1 cellular context compared by ENCODE assay signal in genomic region chr7:73978681-73979563, GRCh38.
A peak's percentile ranks its signal among the peaks of the same experiment; 100 is the strongest.
TF ChIP-seq lines count a peak whose summit lies in the region.

No MANE protein-coding gene starts in this region.

TF ChIP-seq in HepG2, 621 proteins besides CTCF, POLR2A, EP300 and RAD21 (continued from another document and continues in another):
- TF ChIP-seq REST (IDR thresholded peaks at IDR 0.05; ENCODE audit: borderline replicate concordance in 1 of 2, low read depth in 1 of 2, low read length in 2 of 2) (no peak), ZNF563 (CRISPR knock-in tag; IDR thresholded peaks at IDR 0.05) (no peak), ZNF33A (CRISPR knock-in tag; IDR thresholded peaks at IDR 0.05; ENCODE audit: borderline replicate concordance) (no peak), SMAD3 (CRISPR knock-in tag; IDR thresholded peaks at IDR 0.05) (no peak), ETS1 (CRISPR knock-in tag; IDR thresholded peaks at IDR 0.05) (no peak), ZNF318 (CRISPR knock-in tag; IDR thresholded peaks at IDR 0.05) (no peak), ZNF570 (CRISPR knock-in tag; IDR thresholded peaks at IDR 0.05; ENCODE audit: borderline replicate concordance) (no peak), ZKSCAN8 (CRISPR knock-in tag; IDR thresholded peaks at IDR 0.05; ENCODE audit: borderline replicate concordance) (no peak), MLXIP (CRISPR knock-in tag; IDR thresholded peaks at IDR 0.05; ENCODE audit: borderline replicate concordance) (no peak), IRF2 (CRISPR knock-in tag; IDR thresholded peaks at IDR 0.05) (0 out of 2 replicates have a peak, but pooled peaks have one; percentile 23), GPN1 (CRISPR knock-in tag; IDR thresholded peaks at IDR 0.05; ENCODE audit: borderline replicate concordance) (no peak), CEBPB (IDR thresholded peaks at IDR 0.05; ENCODE audit: borderline replicate concordance, low read depth, low read length) (no peak), NCOA1 (CRISPR knock-in tag; IDR thresholded peaks at IDR 0.05) (no peak), CBFB (CRISPR knock-in tag; IDR thresholded peaks at IDR 0.05) (no peak), CHD2 (IDR thresholded peaks at IDR 0.05; ENCODE audit: low read depth, low read length) (no peak), ZKSCAN1 (IDR thresholded peaks at IDR 0.05; ENCODE audit: low read length) (no peak), ZNF883 (CRISPR knock-in tag; IDR thresholded peaks at IDR 0.05; ENCODE audit: not compliant biosample characterization) (no peak), ZSCAN5A (CRISPR knock-in tag; IDR thresholded peaks at IDR 0.05; ENCODE audit: borderline replicate concordance) (no peak), IRF1 (CRISPR knock-in tag; IDR thresholded peaks at IDR 0.05; ENCODE audit: low read depth) (no peak), PHF21A (CRISPR knock-in tag; IDR thresholded peaks at IDR 0.05) (peak; percentile 51; the same call in 1 of the 2 replicates), CBX5 (CRISPR knock-in tag; IDR thresholded peaks at IDR 0.05; ENCODE audit: borderline replicate concordance) (0 out of 2 replicates have a peak, but pooled peaks have one; percentile 68), NFYB (CRISPR knock-in tag; IDR thresholded peaks at IDR 0.05) (no peak), XRCC5 (optimal IDR thresholded peaks at IDR 0.05; ENCODE audit: low read length) (peak; percentile 89), ZNF788 (CRISPR knock-in tag; IDR thresholded peaks at IDR 0.05; ENCODE audit: borderline replicate concordance) (peak; percentile 74; the same call in 1 of the 2 replicates), SKIL (CRISPR knock-in tag; IDR thresholded peaks at IDR 0.05; ENCODE audit: borderline replicate concordance) (0 out of 2 replicates have a peak, but pooled peaks have one; percentile 19), DZIP1 (CRISPR knock-in tag; IDR thresholded peaks at IDR 0.05) (0 out of 2 replicates have a peak, but pooled peaks have one; percentile 54), GZF1 (CRISPR knock-in tag; IDR thresholded peaks at IDR 0.05) (no peak), ZFP36 (IDR thresholded peaks at IDR 0.05; ENCODE audit: borderline replicate concordance, low read depth, low read length, partially characterized antibody) (no peak), SNAI1 (CRISPR knock-in tag; IDR thresholded peaks at IDR 0.05; ENCODE audit: borderline replicate concordance) (no peak)
